In genomic region chr19:15331419-15332310, GRCh38 we compare ENCODE assay signal across 8 cellular contexts. TPM values are rescaled to one million over a fixed set of nuclear protein-coding genes. Genes with fewer than 3 reads are reported as not detected.
DNase-seq lines count a peak whose midpoint lies in the region; ATAC-seq and TF ChIP-seq lines count a peak whose summit lies in the region.

No MANE protein-coding gene starts in this region.

- H3K36me3 ChIP-seq in osteoblast (ENCODE audit: insufficient read depth, low read length) (no peaks in the 10 kb centered on the region), thyroid gland (no peaks in the 10 kb centered on the region)

- peak; percentile 21 for ATAC-seq in HG03095 (IDR thresholded peaks at IDR 0.05; ENCODE audit: unreplicated experiment)

- H2AFZ ChIP-seq in osteoblast (ENCODE audit: low read length): no peak overlapping the region

- H3K27ac ChIP-seq in osteoblast (ENCODE audit: low read depth, low read length) (peak overlapping the region; percentile 82), thyroid gland (peak overlapping the region; percentile 47 to 89 (median 89))

- H3K4me1 ChIP-seq in osteoblast (ENCODE audit: insufficient read depth, low read length) (peaks cover 30% of the 10 kb centered on the region), thyroid gland (peaks cover 43 to 49% of the 10 kb centered on the region in 2 donors)

- H4K20me1 ChIP-seq in osteoblast (ENCODE audit: insufficient read depth, low read length): peaks cover 46% of the 10 kb centered on the region

- DNase-seq in NCI-H2196 (lab: John Stamatoyannopoulos, UW; ENCODE audit: unreplicated experiment): peak; percentile 40
- DNase-seq in NCI-H2196 treated with DMSO at 0.1 percent for 48 hours (lab: John Stamatoyannopoulos, UW; ENCODE audit: unreplicated experiment): no peak
- DNase-seq in RPMI8226: peak; percentile 64
- DNase-seq in activated gamma-delta T cell treated with Interleukin-2 at 50 U/mL for 16 hours: peak; percentile 47
- DNase-seq in germinal center (ENCODE audit: low spot score): peak; percentile 80
- DNase-seq in osteoblast (ENCODE audit: insufficient read length, low spot score, missing footprints): peak; percentile 96
- DNase-seq in thyroid gland: peak; percentile 49 to 51

- H3K9me3 ChIP-seq in osteoblast (ENCODE audit: low read depth, low read length): no peaks in the 10 kb centered on the region
- H3K9me3 ChIP-seq in thyroid gland: no peaks in the 10 kb centered on the region

- H3K27me3 ChIP-seq in osteoblast (ENCODE audit: insufficient read depth, low read length): no peaks in the 10 kb centered on the region
- no peaks in the 10 kb centered on the region for H3K27me3 ChIP-seq in thyroid gland

- peak overlapping the region; percentile 84 for H3K4me2 ChIP-seq in osteoblast (ENCODE audit: insufficient read depth, low read length)

- TF ChIP-seq POLR2A in thyroid gland (IDR thresholded peaks at IDR 0.05): peak in 1 of 2 donors; percentile 25

- WGBS in thyroid gland, 2 donors: 1 to 2% methylated on average over 8 to 13 of the region's 122 CpGs

- H3K79me2 ChIP-seq in osteoblast (ENCODE audit: insufficient read depth, low read length): peaks cover 85% of the 10 kb centered on the region

- TF ChIP-seq CTCF in osteoblast (IDR thresholded peaks at IDR 0.05; ENCODE audit: extremely low read depth, low read depth, low read length) (no peak), thyroid gland (IDR thresholded peaks at IDR 0.05) (no peak)

- peak overlapping the region; percentile 98 for H3K4me3 ChIP-seq in osteoblast (ENCODE audit: insufficient read depth, low read length)
- H3K4me3 ChIP-seq in thyroid gland (replicated peaks in 1 of 3): peak overlapping the region; percentile 90 to 95 (median 93)

- intact Hi-C loops in thyroid gland (cut with DNase I): loop anchor here (5.0 kb wide), 1 partner anchor 64 kb away; no protein-coding TSS in a partner anchor

RNA-seq across cellular contexts. Expression of gene BRD4, which starts 0.7 kb away (rescaled TPM):
- total RNA-seq in osteoblast: 25.0 and 25.7 TPM in 2 replicates
- 10 to 100 TPM; 20.8 to 78.1 (median 32.4) TPM for total RNA-seq in thyroid gland

RNA-seq across cellular contexts. Expression of gene AKAP8, which starts 47.9 kb away (rescaled TPM):
- total RNA-seq in osteoblast (18.1 and 18.6 TPM in 2 replicates), thyroid gland (10 to 100 TPM; 21.8 to 33.2 (median 26.6) TPM)
